In the genomic region with DNA sequence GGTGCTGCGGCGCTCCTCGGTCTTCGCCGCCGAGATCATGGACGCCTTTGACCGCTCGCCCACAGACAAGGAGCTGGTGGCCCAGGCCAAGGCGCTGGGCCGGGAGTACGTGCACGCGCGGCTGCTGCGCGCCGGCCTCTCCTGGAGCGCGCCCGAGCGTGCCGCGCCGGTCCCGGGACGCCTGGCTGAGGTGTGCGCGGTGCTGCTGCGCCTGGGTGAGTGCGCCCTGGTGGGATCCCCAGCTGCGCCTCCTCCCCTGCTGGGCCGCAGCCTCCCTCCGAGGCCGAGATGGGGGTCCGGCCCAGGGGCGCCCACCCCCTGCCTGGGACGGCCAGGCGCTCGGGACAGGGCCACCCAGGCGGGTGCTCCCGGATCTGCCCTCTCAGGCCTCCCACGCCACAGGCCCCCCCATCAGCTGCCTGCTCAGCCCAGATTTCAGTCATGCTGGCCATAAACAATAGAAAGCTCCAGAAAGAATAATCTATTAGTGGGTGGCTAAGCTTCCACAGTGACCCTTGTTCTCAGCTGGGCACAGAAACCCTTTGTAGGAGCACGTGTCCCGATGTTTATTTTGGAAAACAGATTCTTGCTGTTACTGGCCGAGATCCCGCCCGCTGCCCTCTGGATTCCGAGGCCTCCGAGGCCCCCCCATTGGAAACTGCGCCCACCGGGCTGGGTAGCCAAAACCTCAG, we compare ENCODE assay signal across 1 cellular context.
TF ChIP-seq lines count a peak whose summit lies in the region.

No MANE protein-coding gene starts in this region.

TF ChIP-seq in HepG2, 621 proteins besides CTCF, POLR2A, EP300 and RAD21 (continued from another document and continues in another):
- TF ChIP-seq ZNF543 (CRISPR knock-in tag; IDR thresholded peaks at IDR 0.05) (no peak), SMAD9 (CRISPR knock-in tag; IDR thresholded peaks at IDR 0.05) (no peak), TARDBP (CRISPR knock-in tag; IDR thresholded peaks at IDR 0.05) (peak; percentile 59; the same call in 1 of the 2 replicates), CENPT (CRISPR knock-in tag; IDR thresholded peaks at IDR 0.05; ENCODE audit: low read depth) (peak; percentile 27; the same call in 1 of the 2 replicates), ZFP62 (CRISPR knock-in tag; IDR thresholded peaks at IDR 0.05) (0 out of 2 replicates have a peak, but pooled peaks have one; percentile 69), ATF7-NPFF (CRISPR knock-in tag; IDR thresholded peaks at IDR 0.05; ENCODE audit: low read depth) (no peak; the same call in 1 of the 2 replicates), ZFP37 (CRISPR knock-in tag; IDR thresholded peaks at IDR 0.05; ENCODE audit: borderline replicate concordance) (0 out of 2 replicates have a peak, but pooled peaks have one; percentile 30), ZNF616 (CRISPR knock-in tag; IDR thresholded peaks at IDR 0.05; ENCODE audit: low read depth) (0 out of 2 replicates have a peak, but pooled peaks have one; percentile 43), ZBTB7B (CRISPR knock-in tag; IDR thresholded peaks at IDR 0.05) (peak; percentile 74), SP1 (IDR thresholded peaks at IDR 0.05) (no peak), SP1 (CRISPR knock-in tag; IDR thresholded peaks at IDR 0.05) (0 out of 2 replicates have a peak, but pooled peaks have one; percentile 17), ZSCAN9 (CRISPR knock-in tag; IDR thresholded peaks at IDR 0.05; ENCODE audit: borderline replicate concordance) (peak; percentile 81; the same call in 1 of the 2 replicates), ZNF577 (CRISPR knock-in tag; IDR thresholded peaks at IDR 0.05; ENCODE audit: borderline replicate concordance, low read depth) (no peak), LCORL (IDR thresholded peaks at IDR 0.05) (no peak), LCORL (CRISPR knock-in tag; IDR thresholded peaks at IDR 0.05) (peak; percentile 73; the same call in 1 of the 2 replicates), ZNF607 (CRISPR knock-in tag; IDR thresholded peaks at IDR 0.05; ENCODE audit: borderline replicate concordance) (peak; percentile 67; the same call in 1 of the 2 replicates), HMG20B (CRISPR knock-in tag; conservative IDR thresholded peaks at IDR 0.05) (no peak), ZNF160 (CRISPR knock-in tag; IDR thresholded peaks at IDR 0.05) (no peak; the same call in 1 of the 2 replicates), ZNF431 (CRISPR knock-in tag; IDR thresholded peaks at IDR 0.05; ENCODE audit: borderline replicate concordance, low read depth) (0 out of 2 replicates have a peak, but pooled peaks have one; percentile 57), ZNF564 (CRISPR knock-in tag; IDR thresholded peaks at IDR 0.05) (0 out of 2 replicates have a peak, but pooled peaks have one; percentile 17), ZSCAN12 (CRISPR knock-in tag; IDR thresholded peaks at IDR 0.05) (0 out of 2 replicates have a peak, but pooled peaks have one; percentile 21), MATR3 (CRISPR knock-in tag; IDR thresholded peaks at IDR 0.05) (peak; percentile 97; the same call in 1 of the 2 replicates), HOXA7 (CRISPR knock-in tag; IDR thresholded peaks at IDR 0.05) (no peak), NFKB2 (CRISPR knock-in tag; IDR thresholded peaks at IDR 0.05; ENCODE audit: borderline replicate concordance) (peak; percentile 24; the same call in 1 of the 2 replicates), ARNT2 (CRISPR knock-in tag; IDR thresholded peaks at IDR 0.05; ENCODE audit: low read depth) (no peak), ZNF234 (CRISPR knock-in tag; conservative IDR thresholded peaks at IDR 0.05) (peak; percentile 87; the same call in 1 of the 2 replicates), MYNN (CRISPR knock-in tag; IDR thresholded peaks at IDR 0.05; ENCODE audit: low read depth) (0 out of 2 replicates have a peak, but pooled peaks have one; percentile 17), SKI (IDR thresholded peaks at IDR 0.05; ENCODE audit: partially characterized antibody) (no peak), NBN (conservative IDR thresholded peaks at IDR 0.05) (no peak), HOXA5 (CRISPR knock-in tag; IDR thresholded peaks at IDR 0.05) (0 out of 2 replicates have a peak, but pooled peaks have one; percentile 72)
- TF ChIP-seq, protein P1, sequence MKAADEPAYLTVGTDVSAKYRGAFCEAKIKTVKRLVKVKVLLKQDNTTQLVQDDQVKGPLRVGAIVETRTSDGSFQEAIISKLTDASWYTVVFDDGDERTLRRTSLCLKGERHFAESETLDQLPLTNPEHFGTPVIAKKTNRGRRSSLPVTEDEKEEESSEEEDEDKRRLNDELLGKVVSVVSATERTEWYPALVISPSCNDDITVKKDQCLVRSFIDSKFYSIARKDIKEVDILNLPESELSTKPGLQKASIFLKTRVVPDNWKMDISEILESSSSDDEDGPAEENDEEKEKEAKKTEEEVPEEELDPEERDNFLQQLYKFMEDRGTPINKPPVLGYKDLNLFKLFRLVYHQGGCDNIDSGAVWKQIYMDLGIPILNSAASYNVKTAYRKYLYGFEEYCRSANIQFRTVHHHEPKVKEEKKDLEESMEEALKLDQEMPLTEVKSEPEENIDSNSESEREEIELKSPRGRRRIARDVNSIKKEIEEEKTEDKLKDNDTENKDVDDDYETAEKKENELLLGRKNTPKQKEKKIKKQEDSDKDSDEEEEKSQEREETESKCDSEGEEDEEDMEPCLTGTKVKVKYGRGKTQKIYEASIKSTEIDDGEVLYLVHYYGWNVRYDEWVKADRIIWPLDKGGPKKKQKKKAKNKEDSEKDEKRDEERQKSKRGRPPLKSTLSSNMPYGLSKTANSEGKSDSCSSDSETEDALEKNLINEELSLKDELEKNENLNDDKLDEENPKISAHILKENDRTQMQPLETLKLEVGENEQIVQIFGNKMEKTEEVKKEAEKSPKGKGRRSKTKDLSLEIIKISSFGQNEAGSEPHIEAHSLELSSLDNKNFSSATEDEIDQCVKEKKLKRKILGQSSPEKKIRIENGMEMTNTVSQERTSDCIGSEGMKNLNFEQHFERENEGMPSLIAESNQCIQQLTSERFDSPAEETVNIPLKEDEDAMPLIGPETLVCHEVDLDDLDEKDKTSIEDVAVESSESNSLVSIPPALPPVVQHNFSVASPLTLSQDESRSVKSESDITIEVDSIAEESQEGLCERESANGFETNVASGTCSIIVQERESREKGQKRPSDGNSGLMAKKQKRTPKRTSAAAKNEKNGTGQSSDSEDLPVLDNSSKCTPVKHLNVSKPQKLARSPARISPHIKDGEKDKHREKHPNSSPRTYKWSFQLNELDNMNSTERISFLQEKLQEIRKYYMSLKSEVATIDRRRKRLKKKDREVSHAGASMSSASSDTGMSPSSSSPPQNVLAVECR (CRISPR knock-in tag; IDR thresholded peaks at IDR 0.05; ENCODE audit: borderline replicate concordance) = peak; percentile 74; the same call in 1 of the 2 replicates
- TF ChIP-seq, protein P2, sequence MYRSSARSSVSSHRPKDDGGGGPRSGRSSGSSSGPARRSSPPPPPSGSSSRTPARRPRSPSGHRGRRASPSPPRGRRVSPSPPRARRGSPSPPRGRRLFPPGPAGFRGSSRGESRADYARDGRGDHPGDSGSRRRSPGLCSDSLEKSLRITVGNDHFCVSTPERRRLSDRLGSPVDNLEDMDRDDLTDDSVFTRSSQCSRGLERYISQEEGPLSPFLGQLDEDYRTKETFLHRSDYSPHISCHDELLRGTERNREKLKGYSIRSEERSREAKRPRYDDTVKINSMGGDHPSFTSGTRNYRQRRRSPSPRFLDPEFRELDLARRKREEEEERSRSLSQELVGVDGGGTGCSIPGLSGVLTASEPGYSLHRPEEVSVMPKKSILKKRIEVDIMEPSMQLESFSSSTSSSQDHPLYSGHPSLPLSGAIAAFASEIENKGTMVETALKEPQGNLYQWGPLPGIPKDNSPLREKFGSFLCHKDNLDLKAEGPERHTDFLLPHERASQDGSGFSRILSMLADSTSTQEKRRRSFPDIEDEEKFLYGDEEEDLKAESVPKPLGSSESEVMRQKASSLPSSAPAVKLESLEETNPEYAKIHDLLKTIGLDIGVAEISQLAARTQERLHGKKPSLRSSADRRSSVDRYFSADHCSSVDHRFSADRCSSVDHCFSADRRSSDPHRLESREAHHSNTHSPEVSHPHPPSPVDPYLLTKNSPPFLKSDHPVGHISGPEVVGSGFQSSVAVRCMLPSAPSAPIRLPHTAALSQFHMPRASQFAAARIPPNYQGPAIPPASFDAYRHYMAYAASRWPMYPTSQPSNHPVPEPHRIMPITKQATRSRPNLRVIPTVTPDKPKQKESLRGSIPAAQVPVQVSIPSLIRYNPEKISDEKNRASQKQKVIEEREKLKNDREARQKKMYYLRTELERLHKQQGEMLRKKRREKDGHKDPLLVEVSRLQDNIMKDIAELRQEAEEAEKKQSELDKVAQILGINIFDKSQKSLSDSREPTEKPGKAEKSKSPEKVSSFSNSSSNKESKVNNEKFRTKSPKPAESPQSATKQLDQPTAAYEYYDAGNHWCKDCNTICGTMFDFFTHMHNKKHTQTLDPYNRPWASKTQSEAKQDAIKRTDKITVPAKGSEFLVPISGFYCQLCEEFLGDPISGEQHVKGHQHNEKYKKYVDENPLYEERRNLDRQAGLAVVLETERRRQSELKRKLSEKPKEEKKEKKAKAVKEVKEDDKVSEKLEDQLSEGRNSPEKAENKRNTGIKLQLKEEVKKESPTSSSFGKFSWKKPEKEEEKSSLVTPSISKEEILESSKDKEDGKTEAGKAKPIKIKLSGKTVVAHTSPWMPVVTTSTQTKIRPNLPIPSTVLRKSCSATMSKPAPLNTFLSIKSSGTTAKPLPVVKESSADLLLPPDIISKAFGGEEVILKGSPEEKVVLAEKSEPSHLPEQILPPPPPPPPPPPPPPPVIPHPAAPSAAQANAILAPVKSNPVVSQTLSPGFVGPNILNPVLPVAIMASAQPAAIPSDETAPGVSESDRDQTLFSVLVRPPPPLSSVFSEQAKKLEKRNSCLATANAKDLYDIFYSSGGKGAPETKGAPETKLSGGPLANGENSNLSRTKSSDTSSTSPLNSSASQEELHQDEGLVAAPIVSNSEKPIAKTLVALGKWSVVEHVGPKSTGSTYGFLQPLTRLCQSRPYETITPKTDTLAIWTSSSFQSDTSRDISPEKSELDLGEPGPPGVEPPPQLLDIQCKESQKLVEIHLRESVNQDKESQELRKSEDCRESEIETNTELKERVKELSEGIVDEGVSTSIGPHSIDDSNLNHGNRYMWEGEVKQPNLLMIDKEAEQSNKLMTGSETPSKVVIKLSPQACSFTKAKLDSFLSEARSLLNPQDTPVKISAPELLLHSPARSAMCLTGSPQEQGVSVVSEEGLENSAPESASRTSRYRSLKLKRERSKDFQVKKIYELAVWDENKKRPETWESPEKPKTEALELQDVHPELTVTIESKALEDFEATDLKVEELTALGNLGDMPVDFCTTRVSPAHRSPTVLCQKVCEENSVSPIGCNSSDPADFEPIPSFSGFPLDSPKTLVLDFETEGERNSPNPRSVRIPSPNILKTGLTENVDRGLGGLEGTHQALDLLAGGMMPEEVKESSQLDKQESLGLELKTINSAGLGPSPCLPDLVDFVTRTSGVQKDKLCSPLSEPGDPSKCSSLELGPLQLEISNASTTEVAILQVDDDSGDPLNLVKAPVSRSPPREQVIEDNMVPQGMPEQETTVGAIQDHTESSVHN (CRISPR knock-in tag; IDR thresholded peaks at IDR 0.05) = no peak
- TF ChIP-seq, protein P3, sequence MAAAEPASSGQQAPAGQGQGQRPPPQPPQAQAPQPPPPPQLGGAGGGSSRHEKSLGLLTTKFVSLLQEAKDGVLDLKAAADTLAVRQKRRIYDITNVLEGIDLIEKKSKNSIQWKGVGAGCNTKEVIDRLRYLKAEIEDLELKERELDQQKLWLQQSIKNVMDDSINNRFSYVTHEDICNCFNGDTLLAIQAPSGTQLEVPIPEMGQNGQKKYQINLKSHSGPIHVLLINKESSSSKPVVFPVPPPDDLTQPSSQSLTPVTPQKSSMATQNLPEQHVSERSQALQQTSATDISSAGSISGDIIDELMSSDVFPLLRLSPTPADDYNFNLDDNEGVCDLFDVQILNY (CRISPR knock-in tag; conservative IDR thresholded peaks at IDR 0.05) = 0 out of 2 replicates have a peak, but pooled peaks have one; percentile 28
- TF ChIP-seq, protein P4, sequence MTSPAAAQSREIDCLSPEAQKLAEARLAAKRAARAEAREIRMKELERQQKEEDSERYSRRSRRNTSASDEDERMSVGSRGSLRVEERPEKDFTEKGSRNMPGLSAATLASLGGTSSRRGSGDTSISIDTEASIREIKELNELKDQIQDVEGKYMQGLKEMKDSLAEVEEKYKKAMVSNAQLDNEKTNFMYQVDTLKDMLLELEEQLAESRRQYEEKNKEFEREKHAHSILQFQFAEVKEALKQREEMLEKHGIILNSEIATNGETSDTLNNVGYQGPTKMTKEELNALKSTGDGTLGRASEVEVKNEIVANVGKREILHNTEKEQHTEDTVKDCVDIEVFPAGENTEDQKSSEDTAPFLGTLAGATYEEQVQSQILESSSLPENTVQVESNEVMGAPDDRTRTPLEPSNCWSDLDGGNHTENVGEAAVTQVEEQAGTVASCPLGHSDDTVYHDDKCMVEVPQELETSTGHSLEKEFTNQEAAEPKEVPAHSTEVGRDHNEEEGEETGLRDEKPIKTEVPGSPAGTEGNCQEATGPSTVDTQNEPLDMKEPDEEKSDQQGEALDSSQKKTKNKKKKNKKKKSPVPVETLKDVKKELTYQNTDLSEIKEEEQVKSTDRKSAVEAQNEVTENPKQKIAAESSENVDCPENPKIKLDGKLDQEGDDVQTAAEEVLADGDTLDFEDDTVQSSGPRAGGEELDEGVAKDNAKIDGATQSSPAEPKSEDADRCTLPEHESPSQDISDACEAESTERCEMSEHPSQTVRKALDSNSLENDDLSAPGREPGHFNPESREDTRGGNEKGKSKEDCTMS (CRISPR knock-in tag; conservative IDR thresholded peaks at IDR 0.05) = no peak
- TF ChIP-seq, protein P5, sequence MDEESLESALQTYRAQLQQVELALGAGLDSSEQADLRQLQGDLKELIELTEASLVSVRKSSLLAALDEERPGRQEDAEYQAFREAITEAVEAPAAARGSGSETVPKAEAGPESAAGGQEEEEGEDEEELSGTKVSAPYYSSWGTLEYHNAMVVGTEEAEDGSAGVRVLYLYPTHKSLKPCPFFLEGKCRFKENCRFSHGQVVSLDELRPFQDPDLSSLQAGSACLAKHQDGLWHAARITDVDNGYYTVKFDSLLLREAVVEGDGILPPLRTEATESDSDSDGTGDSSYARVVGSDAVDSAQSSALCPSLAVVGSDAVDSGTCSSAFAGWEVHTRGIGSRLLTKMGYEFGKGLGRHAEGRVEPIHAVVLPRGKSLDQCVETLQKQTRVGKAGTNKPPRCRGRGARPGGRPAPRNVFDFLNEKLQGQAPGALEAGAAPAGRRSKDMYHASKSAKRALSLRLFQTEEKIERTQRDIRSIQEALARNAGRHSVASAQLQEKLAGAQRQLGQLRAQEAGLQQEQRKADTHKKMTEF (CRISPR knock-in tag; IDR thresholded peaks at IDR 0.05) = peak; percentile 64
- TF ChIP-seq, protein P6, sequence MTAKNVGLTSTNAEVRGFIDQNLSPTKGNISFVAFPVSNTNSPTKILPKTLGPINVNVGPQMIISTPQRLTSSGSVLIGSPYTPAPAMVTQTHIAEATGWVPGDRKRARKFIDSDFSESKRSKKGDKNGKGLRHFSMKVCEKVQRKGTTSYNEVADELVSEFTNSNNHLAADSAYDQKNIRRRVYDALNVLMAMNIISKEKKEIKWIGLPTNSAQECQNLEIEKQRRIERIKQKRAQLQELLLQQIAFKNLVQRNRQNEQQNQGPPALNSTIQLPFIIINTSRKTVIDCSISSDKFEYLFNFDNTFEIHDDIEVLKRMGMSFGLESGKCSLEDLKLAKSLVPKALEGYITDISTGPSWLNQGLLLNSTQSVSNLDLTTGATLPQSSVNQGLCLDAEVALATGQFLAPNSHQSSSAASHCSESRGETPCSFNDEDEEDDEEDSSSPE (CRISPR knock-in tag; IDR thresholded peaks at IDR 0.05) = peak; percentile 48
